Comparison of ENCODE assay signal across 28 cellular contexts in the genomic region with DNA sequence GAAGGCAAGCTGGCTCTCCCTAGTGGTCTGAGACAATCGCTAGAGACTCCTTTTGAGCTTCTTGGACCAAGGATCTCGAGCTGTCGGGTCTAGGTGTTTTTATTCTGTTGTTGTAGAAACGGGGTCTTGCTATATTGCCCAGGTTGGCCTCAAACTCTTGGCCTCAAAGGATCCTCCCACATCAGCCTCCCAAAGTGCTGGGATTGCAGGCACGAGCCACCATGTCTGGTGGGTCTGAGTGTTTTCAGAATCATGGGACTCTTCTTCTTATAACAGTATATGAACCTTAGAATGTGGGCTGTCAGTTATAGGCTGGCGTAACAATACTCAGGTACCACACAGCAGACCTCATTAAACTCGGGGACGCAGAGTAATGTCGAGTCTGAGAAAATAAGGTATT. TPM values are rescaled to one million over a fixed set of nuclear protein-coding genes. Genes with fewer than 3 reads are reported as not detected.
DNase-seq lines count a peak whose midpoint lies in the region; ATAC-seq, FAIRE-seq and TF ChIP-seq lines count a peak whose summit lies in the region.
"Had no signal": no experiment of that assay in that cellular context is flagged by ENCODE, and none has a peak within 500 bp of the region (broad histone marks: within the 10 kb centered on the region; RNA-seq: fewer than 3 reads in every experiment).

No MANE protein-coding gene starts in this region.

- DNase-seq in activated CD8-positive, alpha-beta memory T cell treated with anti-CD3 and anti-CD28 coated beads, Interleukin-2, amount 50 U/mL, for 48 hours, result peak; percentile 20
- DNase-seq in activated CD8-positive, alpha-beta memory T cell treated with anti-CD3 and anti-CD28 coated beads for 24 hours, result no peak
- DNase-seq in HepG2 (ENCODE audit: low spot score) (no peak), right lobe of liver (no peak), K562 (ENCODE audit: extremely low read depth in 1 of 4, low spot score in 3 of 4) (no peak), activated T-cell treated with anti-CD3 and anti-CD28 coated beads for 4 hours (no peak)
- no peak for DNase-seq in stimulated activated effector memory CD8-positive, alpha-beta T cell treated with anti-CD3 and anti-CD28 coated beads, Interleukin-12 subunit alpha, Interleukin-12 subunit beta, amount 100 ng/mL, for 72 hours (ENCODE audit: low spot score in 2 of 2)
- no peak for DNase-seq in stimulated activated CD4-positive, alpha-beta T cell treated with anti-CD3 and anti-CD28 coated beads, Interleukin-15, amount 100 ng/mL, for 24 hours
- DNase-seq: AML-193; CD4-positive, alpha-beta memory T cell; CD4-positive, CD25-positive, alpha-beta regulatory T cell; CD8-positive, alpha-beta memory T cell; COR-L47; DMS 273 treated with DMSO at 0.1 percent for 48 hours; DMS153; DMS53; DMS79; DND-41; EL; GDM1 had no signal

- H3K27me3 ChIP-seq in HepG2 (ENCODE audit: control insufficient read depth in 1 of 2, insufficient read depth in 2 of 2, low read length in 2 of 2) (no peaks in the 10 kb centered on the region), right lobe of liver (no peaks in the 10 kb centered on the region), K562 (ENCODE audit: control insufficient read depth in 2 of 2, insufficient read depth in 2 of 2, low read length in 2 of 2) (no peaks in the 10 kb centered on the region)
- H3K27me3 ChIP-seq: BLaER1 treated with 17β-estradiol and CSF1 and Interleukin-3, amounts not matched to agents 10 nM and 100 nM had no signal

- H4K20me1 ChIP-seq in HepG2 (ENCODE audit: insufficient read depth, low read length), result peaks cover 3% of the 10 kb centered on the region; the same call in 1 of the 2 replicates
- no peaks in the 10 kb centered on the region; the same call in 1 of the 2 replicates for H4K20me1 ChIP-seq in K562 (replicated peaks; ENCODE audit: control insufficient read depth, insufficient read depth, low read length)

- POLR2A ChIA-PET in HepG2 (lab: Yijun Ruan, JAX) (no interaction called here), K562 (lab: Yijun Ruan, JAX) (interaction anchor here (0.6 kb wide), 1 partner anchor 12 kb away, joined by 3 read pairs; no protein-coding TSS in a partner anchor)

- H3K9me3 ChIP-seq in HepG2 (ENCODE audit: low read length) (no peaks in the 10 kb centered on the region), right lobe of liver (no peaks in the 10 kb centered on the region), K562 (replicated peaks; ENCODE audit: control insufficient read depth, insufficient read depth, low read depth, low read length) (no peaks in the 10 kb centered on the region)
- H3K9me3 ChIP-seq: A549 had no signal

- peaks cover 51% of the 10 kb centered on the region for H3K36me3 Mint-ChIP-seq in stimulated activated effector memory CD8-positive, alpha-beta T cell treated with anti-CD3 and anti-CD28 coated beads, Interleukin-12 subunit alpha, Interleukin-12 subunit beta, amount 100 ng/mL, for 72 hours

- in situ Hi-C loops in HepG2 (cut with HindIII; ENCODE audit: extremely low pct_ligation_motif_present, low pct_unique_long_range_greater_than_20kb) (no loop called here), K562 (cut with MboI) (no loop called here)

- no peak for TF ChIP-seq POLR2A in HepG2 (IDR thresholded peaks at IDR 0.05; ENCODE audit: insufficient read depth in 1 of 2, low read depth in 2 of 2, low read length in 2 of 2)
- no peak for TF ChIP-seq POLR2A in right lobe of liver (IDR thresholded peaks at IDR 0.05)
- no peak for TF ChIP-seq POLR2A in K562 (conservative IDR thresholded peaks at IDR 0.05)

- no peaks in the 10 kb centered on the region for H3K9me1 ChIP-seq in K562 (ENCODE audit: control insufficient read depth, insufficient read depth, low read length)

- FAIRE-seq in HepG2 (lab: Jason Lieb, UNC) (no peak), K562 (lab: Jason Lieb, UNC) (no peak)
- FAIRE-seq: A549, GM12878, GM12892, GM18507 had no signal

- H3K4me2 ChIP-seq in HepG2 (ENCODE audit: low read depth, low read length) (no peak overlapping the region), K562 (ENCODE audit: insufficient read depth, low read length) (no peak overlapping the region)
- H3K4me2 ChIP-seq: A549; BLaER1 treated with 17β-estradiol and CSF1 and Interleukin-3, amounts not matched to agents 10 nM and 100 nM had no signal

- ATAC-seq in HepG2 (no peak), right lobe of liver (no peak), K562 (no peak)
- no peak for ATAC-seq in stimulated activated effector memory CD8-positive, alpha-beta T cell treated with anti-CD3 and anti-CD28 coated beads, Interleukin-12 subunit alpha, Interleukin-12 subunit beta, amount 100 ng/mL, for 72 hours
- ATAC-seq: A549, GM12878 had no signal

- H3K79me2 ChIP-seq in HepG2 (ENCODE audit: insufficient read depth, low read length) (peaks cover 8% of the 10 kb centered on the region), K562 (ENCODE audit: control insufficient read depth, insufficient read depth, low read length) (peaks cover 24% of the 10 kb centered on the region)

- no peak overlapping the region for H3K4me3 ChIP-seq in HepG2 (replicated peaks in 1 of 3; ENCODE audit: insufficient read depth in 1 of 3, low read depth in 2 of 3, low read length in 3 of 3)
- H3K4me3 ChIP-seq in right lobe of liver, result no peak overlapping the region
- no peak overlapping the region for H3K4me3 ChIP-seq in K562
- H3K4me3 ChIP-seq: A549; BLaER1 treated with 17β-estradiol and CSF1 and Interleukin-3, amounts not matched to agents 10 nM and 100 nM; GM12878 had no signal

- H3K4me1 Mint-ChIP-seq in stimulated activated effector memory CD8-positive, alpha-beta T cell treated with anti-CD3 and anti-CD28 coated beads, Interleukin-12 subunit alpha, Interleukin-12 subunit beta, amount 100 ng/mL, for 72 hours, result peaks cover 2% of the 10 kb centered on the region
- H3K4me1 Mint-ChIP-seq: B cell, CD14-positive monocyte had no signal

- peaks cover 15 to 45% of the 10 kb centered on the region in 2 experiments for H3K36me3 ChIP-seq in HepG2 (replicated peaks in 1 of 2; ENCODE audit: control insufficient read depth in 1 of 2, insufficient read depth in 2 of 2, low read length in 2 of 2)
- peaks cover 0 to 14% (median 6%) of the 10 kb centered on the region in 4 donors for H3K36me3 ChIP-seq in right lobe of liver
- peaks cover 81% of the 10 kb centered on the region for H3K36me3 ChIP-seq in K562 (ENCODE audit: control insufficient read depth, insufficient read depth, low read length)

- H3K27ac ChIP-seq in HepG2 (ENCODE audit: extremely low read length, insufficient read depth, low read length), result no peak overlapping the region
- no peak overlapping the region for H3K27ac ChIP-seq in right lobe of liver
- no peak overlapping the region for H3K27ac ChIP-seq in K562 (ENCODE audit: extremely low read depth, low read depth, low read length)
- H3K27ac ChIP-seq: 22Rv1; A549; BLaER1 treated with 17β-estradiol and CSF1 and Interleukin-3, amounts not matched to agents 10 nM and 100 nM had no signal

- H3K27ac Mint-ChIP-seq in stimulated activated effector memory CD8-positive, alpha-beta T cell treated with anti-CD3 and anti-CD28 coated beads, Interleukin-12 subunit alpha, Interleukin-12 subunit beta, amount 100 ng/mL, for 72 hours, result peak overlapping the region; percentile 8
- H3K27ac Mint-ChIP-seq: B cell; CD14-positive monocyte; CD8-positive, alpha-beta memory T cell had no signal

- no peaks in the 10 kb centered on the region for H3K4me1 ChIP-seq in HepG2 (ENCODE audit: insufficient read depth, low read length)
- H3K4me1 ChIP-seq in right lobe of liver, result no peaks in the 10 kb centered on the region
- peaks cover 0 to 6% of the 10 kb centered on the region in 2 experiments; a peak in 3 of 5 replicates for H3K4me1 ChIP-seq in K562 (replicated peaks in 1 of 2; ENCODE audit: control insufficient read depth in 2 of 2, insufficient read depth in 2 of 2, low read length in 2 of 2)
- H3K4me1 ChIP-seq: A549; BLaER1 treated with 17β-estradiol and CSF1 and Interleukin-3, amounts not matched to agents 10 nM and 100 nM had no signal

- TF ChIP-seq EP300 in HepG2 (IDR thresholded peaks at IDR 0.05; ENCODE audit: low read depth in 2 of 2, low read length in 2 of 2) (no peak), HepG2 (CRISPR knock-in tag; IDR thresholded peaks at IDR 0.05; ENCODE audit: borderline replicate concordance) (no peak), K562 (IDR thresholded peaks at IDR 0.05; ENCODE audit: low read length) (no peak)

- H3K9ac ChIP-seq in HepG2 (ENCODE audit: insufficient read depth, low read depth, low read length), result no peak overlapping the region
- no peak overlapping the region for H3K9ac ChIP-seq in K562 (ENCODE audit: insufficient read depth in 1 of 2, low read depth in 2 of 2, low read length in 2 of 2)
- H3K9ac ChIP-seq: BLaER1 treated with 17β-estradiol and CSF1 and Interleukin-3, amounts not matched to agents 10 nM and 100 nM had no signal

- TF ChIP-seq RAD21 in HepG2 (CRISPR knock-in tag; IDR thresholded peaks at IDR 0.05) (no peak), K562 (CRISPR knock-in tag; conservative IDR thresholded peaks at IDR 0.05 in 1 of 2, IDR thresholded peaks at IDR 0.05 in 1 of 2) (no peak)

- CTCF ChIA-PET in HepG2 (lab: Yijun Ruan, JAX; ENCODE audit: low intra/inter-chr PET ratio, low total read pairs) (no interaction called here), K562 (lab: Yijun Ruan, JAX; ENCODE audit: low intra/inter-chr PET ratio) (no interaction called here)

- BruUV-seq in HepG2 (replicated peaks; lab: Mats Ljungman, UMichigan) (no TSS peak), K562 (replicated peaks; lab: Mats Ljungman, UMichigan) (no TSS peak)

- no peaks in the 10 kb centered on the region for H3K9me3 Mint-ChIP-seq in stimulated activated effector memory CD8-positive, alpha-beta T cell treated with anti-CD3 and anti-CD28 coated beads, Interleukin-12 subunit alpha, Interleukin-12 subunit beta, amount 100 ng/mL, for 72 hours
- H3K9me3 Mint-ChIP-seq: CD14-positive monocyte; CD4-positive, alpha-beta memory T cell; CD4-positive, CD25-positive, alpha-beta regulatory T cell; CD8-positive, alpha-beta memory T cell had no signal

- no peak overlapping the region for H3K4me3 Mint-ChIP-seq in stimulated activated effector memory CD8-positive, alpha-beta T cell treated with anti-CD3 and anti-CD28 coated beads, Interleukin-12 subunit alpha, Interleukin-12 subunit beta, amount 100 ng/mL, for 72 hours
- H3K4me3 Mint-ChIP-seq: B cell; CD14-positive monocyte; CD4-positive, alpha-beta memory T cell; CD4-positive, CD25-positive, alpha-beta regulatory T cell; CD8-positive, alpha-beta memory T cell had no signal

- intact Hi-C loops in HepG2 (cut with micrococcal nuclease; ENCODE audit: unreplicated experiment), result no loop called here
- intact Hi-C loops in right lobe of liver (cut with DNase I), result no loop called here
- intact Hi-C loops in K562 (cut with micrococcal nuclease), result no loop called here

- TF ChIP-seq CTCF in HepG2 (CRISPR knock-in tag; IDR thresholded peaks at IDR 0.05) (no peak), right lobe of liver (IDR thresholded peaks at IDR 0.05) (no peak), K562 (IDR thresholded peaks at IDR 0.05 in 2 of 3, conservative IDR thresholded peaks at IDR 0.05 in 1 of 3; ENCODE audit: insufficient read depth in 2 of 3, low read depth in 1 of 3, low read length in 3 of 3) (no peak)

- over 99% methylated on average over 9 of the region's 9 CpGs for WGBS in HepG2 (ENCODE audit: low lambda C conversion rate)
- WGBS in right lobe of liver (ENCODE audit: insufficient coverage, low coverage, low lambda C conversion rate, missing lambda C conversion rate), result 100% methylated on average over 1 of the region's 9 CpGs
- 94% methylated on average over 9 of the region's 9 CpGs for WGBS in K562 (ENCODE audit: insufficient coverage, low coverage, missing lambda C conversion rate)

- H2AFZ ChIP-seq in HepG2 (ENCODE audit: low read length), result no peak overlapping the region
- H2AFZ ChIP-seq in K562 (ENCODE audit: low read depth, low read length), result no peak overlapping the region

RNA-seq across cellular contexts. Expression of a gene that starts 33.1 kb away (rescaled TPM):
- total RNA-seq in HepG2 (2016; rRNA removed; fragmentation: Illumina TruSeq; extraction: Trizol), result 47.6 and 56.8 TPM in 2 replicates
- 11.4 and 12.0 TPM in 2 replicates for total RNA-seq in HepG2 (2016; cell fraction: cytosol; rRNA removed; fragmentation: Illumina TruSeq; extraction: Trizol; ENCODE audit: low read depth)
- 49.7 and 50.5 TPM in 2 replicates for total RNA-seq in HepG2 (2016; cell fraction: insoluble cytoplasmic fraction; rRNA removed; fragmentation: Illumina TruSeq; extraction: Trizol)
- total RNA-seq in HepG2 (2016; cell fraction: membrane; rRNA removed; fragmentation: Illumina TruSeq; extraction: Trizol), result 13.0 and 15.4 TPM in 2 replicates
- 46.2 and 51.3 TPM in 2 replicates for total RNA-seq in HepG2 (2016; cell fraction: nucleus; rRNA removed; fragmentation: Illumina TruSeq; extraction: Trizol)
- polyA plus RNA-seq in HepG2 (2011; rRNA removed), result 24.0 and 25.1 TPM in 2 replicates
- polyA plus RNA-seq in HepG2 (2011; cell fraction: cytosol; rRNA removed), result 16.9 and 18.9 TPM in 2 replicates
- polyA plus RNA-seq in HepG2 (2011; cell fraction: nucleus; rRNA removed), result 95.4 and 110 TPM in 2 replicates
- polyA plus RNA-seq in HepG2 (2012), result 43.5 and 45.3 TPM in 2 replicates
- 4.3 and 4.6 TPM in 2 replicates for polyA plus RNA-seq in HepG2 (2016; cell fraction: cytosol; fragmentation: Illumina TruSeq; extraction: Trizol; ENCODE audit: low read depth)
- 42.1 and 52.6 TPM in 2 replicates for polyA plus RNA-seq in HepG2 (2016; cell fraction: insoluble cytoplasmic fraction; fragmentation: Illumina TruSeq; extraction: Trizol; ENCODE audit: low read depth)
- polyA plus RNA-seq in HepG2 (2016; cell fraction: membrane; fragmentation: Illumina TruSeq; extraction: Trizol; ENCODE audit: low read depth), result 10.0 and 10.7 TPM in 2 replicates
- 98.5 and 103 TPM in 2 replicates for polyA plus RNA-seq in HepG2 (2016; cell fraction: nucleus; fragmentation: Illumina TruSeq; extraction: Trizol; ENCODE audit: insufficient read depth, low read depth)
- polyA minus RNA-seq in HepG2 (2011; rRNA and poly(A)+ RNA removed; ENCODE audit: low replicate concordance), result 21.2 and 48.5 TPM in 2 replicates
- polyA minus RNA-seq in HepG2 (2011; cell fraction: cytosol; rRNA and poly(A)+ RNA removed), result 13.3 and 15.7 TPM in 2 replicates
- 38.4 and 48.9 TPM in 2 replicates for polyA minus RNA-seq in HepG2 (2011; cell fraction: nucleus; rRNA and poly(A)+ RNA removed)
- 10 to 100 TPM; 24.9 to 36.0 (median 28.6) TPM for total RNA-seq in right lobe of liver
- 233 and 279 TPM in 2 replicates for total RNA-seq in K562 (2011; cell fraction: chromatin; rRNA removed; ENCODE audit: low replicate concordance)
- 86.2 and 87.8 TPM in 2 replicates for total RNA-seq in K562 (2011; cell fraction: nucleolus; rRNA removed)
- 111 and 125 TPM in 2 replicates for total RNA-seq in K562 (2011; cell fraction: nucleoplasm; rRNA removed)
- total RNA-seq in K562 (2014; rRNA removed), result 67.5 and 87.3 TPM in 2 replicates
- total RNA-seq in K562 (2014; rRNA removed; fragmentation: Illumina TruSeq; extraction: Trizol), result 78.9 and 86.4 TPM in 2 replicates
- total RNA-seq in K562 (2015; rRNA removed; fragmentation: Illumina TruSeq; extraction: Trizol), result 76.6 and 81.4 TPM in 2 replicates
- total RNA-seq in K562 (2021), result 115 and 121 TPM in 2 replicates
- 42.2 and 52.7 TPM in 2 replicates for polyA plus RNA-seq in K562 (2011; rRNA removed)
- 36.5 and 45.3 TPM in 2 replicates for polyA plus RNA-seq in K562 (2011; cell fraction: cytosol; rRNA removed)
- polyA plus RNA-seq in K562 (2011; cell fraction: nucleus; rRNA removed), result 123 and 138 TPM in 2 replicates
- 48.9 and 134 TPM in 2 replicates for polyA plus RNA-seq in K562 (2012)
- 109 and 123 TPM in 2 replicates for polyA plus RNA-seq in K562 (2014; fragmentation: Illumina TruSeq; extraction: Trizol)
- 10 to 100 TPM; 14.1 to 23.2 TPM for polyA plus RNA-seq in K562 (2014; fragmentation: Nextera tagmentation; extraction: Ambion mirVana)
- polyA plus RNA-seq in K562 (2014; rRNA removed), result 79.0 and 81.4 TPM in 2 replicates
- polyA minus RNA-seq in K562 (2011; rRNA and poly(A)+ RNA removed), result 62.9 and 63.5 TPM in 2 replicates
- polyA minus RNA-seq in K562 (2011; cell fraction: cytosol; rRNA and poly(A)+ RNA removed), result 33.0 and 35.0 TPM in 2 replicates
- 33.3 and 61.1 TPM in 2 replicates for polyA minus RNA-seq in K562 (2011; cell fraction: nucleus; rRNA and poly(A)+ RNA removed)

RNA-seq across cellular contexts. Expression of a gene that starts 43.8 kb away (rescaled TPM):
- 14.9 and 15.0 TPM in 2 replicates for total RNA-seq in HepG2 (2016; rRNA removed; fragmentation: Illumina TruSeq; extraction: Trizol)
- 9.0 and 9.7 TPM in 2 replicates for total RNA-seq in HepG2 (2016; cell fraction: cytosol; rRNA removed; fragmentation: Illumina TruSeq; extraction: Trizol; ENCODE audit: low read depth)
- total RNA-seq in HepG2 (2016; cell fraction: insoluble cytoplasmic fraction; rRNA removed; fragmentation: Illumina TruSeq; extraction: Trizol), result 15.7 and 15.9 TPM in 2 replicates
- 12.2 and 13.1 TPM in 2 replicates for total RNA-seq in HepG2 (2016; cell fraction: membrane; rRNA removed; fragmentation: Illumina TruSeq; extraction: Trizol)
- total RNA-seq in HepG2 (2016; cell fraction: nucleus; rRNA removed; fragmentation: Illumina TruSeq; extraction: Trizol), result 12.6 and 13.1 TPM in 2 replicates
- 10.3 and 12.1 TPM in 2 replicates for polyA plus RNA-seq in HepG2 (2011; rRNA removed)
- 7.0 and 10.7 TPM in 2 replicates for polyA plus RNA-seq in HepG2 (2011; cell fraction: cytosol; rRNA removed)
- polyA plus RNA-seq in HepG2 (2011; cell fraction: nucleus; rRNA removed), result 24.3 and 30.1 TPM in 2 replicates
- polyA plus RNA-seq in HepG2 (2012), result 8.1 and 8.4 TPM in 2 replicates
- polyA plus RNA-seq in HepG2 (2016; cell fraction: cytosol; fragmentation: Illumina TruSeq; extraction: Trizol; ENCODE audit: low read depth), result 4.4 and 4.8 TPM in 2 replicates
- 11.7 and 12.3 TPM in 2 replicates for polyA plus RNA-seq in HepG2 (2016; cell fraction: insoluble cytoplasmic fraction; fragmentation: Illumina TruSeq; extraction: Trizol; ENCODE audit: low read depth)
- 5.1 and 6.0 TPM in 2 replicates for polyA plus RNA-seq in HepG2 (2016; cell fraction: membrane; fragmentation: Illumina TruSeq; extraction: Trizol; ENCODE audit: low read depth)
- polyA plus RNA-seq in HepG2 (2016; cell fraction: nucleus; fragmentation: Illumina TruSeq; extraction: Trizol; ENCODE audit: insufficient read depth, low read depth), result 24.7 and 27.0 TPM in 2 replicates
- 17.1 and 18.0 TPM in 2 replicates for polyA minus RNA-seq in HepG2 (2011; rRNA and poly(A)+ RNA removed; ENCODE audit: low replicate concordance)
- polyA minus RNA-seq in HepG2 (2011; cell fraction: cytosol; rRNA and poly(A)+ RNA removed), result 3.2 and 4.4 TPM in 2 replicates
- polyA minus RNA-seq in HepG2 (2011; cell fraction: nucleus; rRNA and poly(A)+ RNA removed), result 8.4 and 9.4 TPM in 2 replicates
- 10 to 100 TPM in 4 of 6 experiments, 1 to 10 TPM in 2; 5.9 to 11.3 (median 10.3) TPM for total RNA-seq in right lobe of liver
- total RNA-seq in K562 (2011; cell fraction: chromatin; rRNA removed; ENCODE audit: low replicate concordance), result 24.8 and 79.9 TPM in 2 replicates
- total RNA-seq in K562 (2011; cell fraction: nucleolus; rRNA removed), result 69.4 and 79.1 TPM in 2 replicates
- total RNA-seq in K562 (2011; cell fraction: nucleoplasm; rRNA removed), result 43.9 and 44.6 TPM in 2 replicates
- total RNA-seq in K562 (2014; rRNA removed), result 31.2 and 37.6 TPM in 2 replicates
- total RNA-seq in K562 (2014; rRNA removed; fragmentation: Illumina TruSeq; extraction: Trizol), result 7.4 and 9.5 TPM in 2 replicates
- total RNA-seq in K562 (2015; rRNA removed; fragmentation: Illumina TruSeq; extraction: Trizol), result 23.3 and 24.4 TPM in 2 replicates
- 18.2 and 22.1 TPM in 2 replicates for total RNA-seq in K562 (2021)
- 12.7 and 18.9 TPM in 2 replicates for polyA plus RNA-seq in K562 (2011; rRNA removed)
- 16.2 and 22.5 TPM in 2 replicates for polyA plus RNA-seq in K562 (2011; cell fraction: cytosol; rRNA removed)
- polyA plus RNA-seq in K562 (2011; cell fraction: nucleus; rRNA removed), result 26.7 and 33.4 TPM in 2 replicates
- polyA plus RNA-seq in K562 (2012), result 15.1 and 24.7 TPM in 2 replicates
- polyA plus RNA-seq in K562 (2014; fragmentation: Illumina TruSeq; extraction: Trizol), result 20.0 and 23.0 TPM in 2 replicates
- 1 to 10 TPM; 1.9 to 7.0 TPM for polyA plus RNA-seq in K562 (2014; fragmentation: Nextera tagmentation; extraction: Ambion mirVana)
- 28.1 and 29.3 TPM in 2 replicates for polyA plus RNA-seq in K562 (2014; rRNA removed)
- 9.4 and 10.5 TPM in 2 replicates for polyA minus RNA-seq in K562 (2011; rRNA and poly(A)+ RNA removed)
- polyA minus RNA-seq in K562 (2011; cell fraction: cytosol; rRNA and poly(A)+ RNA removed), result 8.3 and 12.0 TPM in 2 replicates
- polyA minus RNA-seq in K562 (2011; cell fraction: nucleus; rRNA and poly(A)+ RNA removed), result 15.3 and 21.4 TPM in 2 replicates

RNA-seq across cellular contexts. Expression of a gene that starts 55.0 kb away (rescaled TPM):
- 7.4 and 8.4 TPM in 2 replicates for total RNA-seq in HepG2 (2016; rRNA removed; fragmentation: Illumina TruSeq; extraction: Trizol)
- 1.8 TPM in 2 replicates for total RNA-seq in HepG2 (2016; cell fraction: cytosol; rRNA removed; fragmentation: Illumina TruSeq; extraction: Trizol; ENCODE audit: low read depth)
- 7.7 and 8.2 TPM in 2 replicates for total RNA-seq in HepG2 (2016; cell fraction: insoluble cytoplasmic fraction; rRNA removed; fragmentation: Illumina TruSeq; extraction: Trizol)
- 5.3 and 5.8 TPM in 2 replicates for total RNA-seq in HepG2 (2016; cell fraction: membrane; rRNA removed; fragmentation: Illumina TruSeq; extraction: Trizol)
- 8.5 and 10.6 TPM in 2 replicates for total RNA-seq in HepG2 (2016; cell fraction: nucleus; rRNA removed; fragmentation: Illumina TruSeq; extraction: Trizol)
- 4.7 and 6.1 TPM in 2 replicates for polyA plus RNA-seq in HepG2 (2011; rRNA removed)
- 3.7 and 4.9 TPM in 2 replicates for polyA plus RNA-seq in HepG2 (2011; cell fraction: cytosol; rRNA removed)
- polyA plus RNA-seq in HepG2 (2011; cell fraction: nucleus; rRNA removed), result 9.9 and 12.6 TPM in 2 replicates
- 15.6 and 16.1 TPM in 2 replicates for polyA plus RNA-seq in HepG2 (2012)
- polyA plus RNA-seq in HepG2 (2016; cell fraction: cytosol; fragmentation: Illumina TruSeq; extraction: Trizol; ENCODE audit: low read depth), result 0.83 and 0.97 TPM in 2 replicates
- 9.5 and 10.6 TPM in 2 replicates for polyA plus RNA-seq in HepG2 (2016; cell fraction: insoluble cytoplasmic fraction; fragmentation: Illumina TruSeq; extraction: Trizol; ENCODE audit: low read depth)
- polyA plus RNA-seq in HepG2 (2016; cell fraction: membrane; fragmentation: Illumina TruSeq; extraction: Trizol; ENCODE audit: low read depth), result 2.9 and 3.0 TPM in 2 replicates
- polyA plus RNA-seq in HepG2 (2016; cell fraction: nucleus; fragmentation: Illumina TruSeq; extraction: Trizol; ENCODE audit: insufficient read depth, low read depth), result 19.2 and 19.9 TPM in 2 replicates
- polyA minus RNA-seq in HepG2 (2011; rRNA and poly(A)+ RNA removed; ENCODE audit: low replicate concordance), result 2.6 and 5.3 TPM in 2 replicates
- polyA minus RNA-seq in HepG2 (2011; cell fraction: cytosol; rRNA and poly(A)+ RNA removed), result 4.9 and 7.5 TPM in 2 replicates
- polyA minus RNA-seq in HepG2 (2011; cell fraction: nucleus; rRNA and poly(A)+ RNA removed), result 4.2 and 4.7 TPM in 2 replicates
- total RNA-seq in right lobe of liver, result 1 to 10 TPM; 2.7 to 6.2 (median 4.5) TPM
- total RNA-seq in K562 (2011; cell fraction: chromatin; rRNA removed; ENCODE audit: low replicate concordance), result 29.6 and 40.5 TPM in 2 replicates
- 22.5 and 27.3 TPM in 2 replicates for total RNA-seq in K562 (2011; cell fraction: nucleolus; rRNA removed)
- total RNA-seq in K562 (2011; cell fraction: nucleoplasm; rRNA removed), result 22.7 and 26.4 TPM in 2 replicates
- 12.6 and 13.8 TPM in 2 replicates for total RNA-seq in K562 (2014; rRNA removed)
- total RNA-seq in K562 (2014; rRNA removed; fragmentation: Illumina TruSeq; extraction: Trizol), result 11.7 and 12.6 TPM in 2 replicates
- 9.8 and 10.3 TPM in 2 replicates for total RNA-seq in K562 (2015; rRNA removed; fragmentation: Illumina TruSeq; extraction: Trizol)
- total RNA-seq in K562 (2021), result 30.2 and 36.1 TPM in 2 replicates
- polyA plus RNA-seq in K562 (2011; rRNA removed), result 8.8 and 9.6 TPM in 2 replicates
- 6.1 and 6.2 TPM in 2 replicates for polyA plus RNA-seq in K562 (2011; cell fraction: cytosol; rRNA removed)
- 20.7 and 23.9 TPM in 2 replicates for polyA plus RNA-seq in K562 (2011; cell fraction: nucleus; rRNA removed)
- polyA plus RNA-seq in K562 (2012), result 15.6 and 27.8 TPM in 2 replicates
- polyA plus RNA-seq in K562 (2014; fragmentation: Illumina TruSeq; extraction: Trizol), result 17.9 and 21.5 TPM in 2 replicates
- polyA plus RNA-seq in K562 (2014; fragmentation: Nextera tagmentation; extraction: Ambion mirVana), result 1 to 10 TPM; 1.8 TPM
- polyA plus RNA-seq in K562 (2014; rRNA removed), result 13.2 and 13.3 TPM in 2 replicates
- polyA minus RNA-seq in K562 (2011; rRNA and poly(A)+ RNA removed), result 7.5 and 7.7 TPM in 2 replicates
- polyA minus RNA-seq in K562 (2011; cell fraction: cytosol; rRNA and poly(A)+ RNA removed), result 7.8 and 9.4 TPM in 2 replicates
- 4.3 and 6.3 TPM in 2 replicates for polyA minus RNA-seq in K562 (2011; cell fraction: nucleus; rRNA and poly(A)+ RNA removed)
